33 cellular contexts compared by ENCODE assay signal in the genomic region with DNA sequence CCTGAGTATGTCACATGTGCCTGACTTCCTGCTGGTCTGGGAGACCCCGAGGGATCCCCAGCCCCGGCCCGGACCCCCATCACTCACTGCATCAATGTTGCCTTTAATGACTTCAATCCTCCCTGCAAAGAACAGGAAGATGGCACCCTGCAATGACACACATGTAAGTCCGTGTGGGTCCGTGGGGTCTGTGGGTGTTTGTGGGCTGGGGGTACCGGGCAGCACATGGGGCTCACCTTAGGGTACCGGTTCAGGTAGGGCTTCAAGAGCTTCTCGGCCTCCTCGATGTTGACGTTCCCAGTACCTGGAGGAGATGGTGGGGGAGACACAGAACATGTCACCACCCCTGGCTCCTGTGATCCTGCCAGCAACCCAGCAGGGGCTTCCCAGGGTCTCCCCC. TPM values are rescaled to one million over a fixed set of nuclear protein-coding genes. Genes with fewer than 3 reads are reported as not detected.
"Had no signal": no experiment of that assay in that cellular context is flagged by ENCODE, and none has a peak within 500 bp of the region (broad histone marks: within the 10 kb centered on the region; RNA-seq: fewer than 3 reads in every experiment).

No MANE protein-coding gene starts in this region.

- H3K36me3 ChIP-seq: brain microvascular endothelial cell, esophagus muscularis mucosa, gastrocnemius medialis, heart left ventricle had no signal

- H3K27ac Mint-ChIP-seq: activated CD8-positive, alpha-beta T cell treated with anti-CD3 and anti-CD28 coated beads for 36 hours; activated naive CD8-positive, alpha-beta T cell; activated T-helper 1 cell treated with anti-CD3 and anti-CD28 coated beads, Interleukin-12 subunit alpha, Interleukin-12 subunit beta, Interleukin-2, Interleukin-4 antibody, amounts not matched to agents 30 ng/mL and 10 ng/mL and 1 ng/mL, durations not matched to agents 14 hours and 24 hours and 36 hours; dendritic cell treated with granulocyte-macrophage colony-stimulating factor and Interleukin-4, amounts not matched to agents 40 ng/mL and 50 ng/mL, for 4 days; effector memory CD8-positive, alpha-beta T cell; WTC11 had no signal

- H3K9me3 ChIP-seq: esophagus muscularis mucosa, gastrocnemius medialis, heart left ventricle had no signal

- ATAC-seq: activated CD8-positive, alpha-beta T cell treated with anti-CD3 and anti-CD28 coated beads for 36 hours; effector memory CD8-positive, alpha-beta T cell; foreskin keratinocyte; gastrocnemius medialis; heart left ventricle; WTC11 had no signal

- H3K4me3 Mint-ChIP-seq: activated CD8-positive, alpha-beta T cell treated with anti-CD3 and anti-CD28 coated beads for 36 hours; activated naive CD8-positive, alpha-beta T cell; activated T-helper 1 cell treated with anti-CD3 and anti-CD28 coated beads, Interleukin-12 subunit alpha, Interleukin-12 subunit beta, Interleukin-2, Interleukin-4 antibody, amounts not matched to agents 30 ng/mL and 10 ng/mL and 1 ng/mL, durations not matched to agents 14 hours and 24 hours and 36 hours; central memory CD8-positive, alpha-beta T cell; dendritic cell treated with granulocyte-macrophage colony-stimulating factor and Interleukin-4, amounts not matched to agents 40 ng/mL and 50 ng/mL, for 4 days; effector memory CD8-positive, alpha-beta T cell; WTC11 had no signal

- DNase-seq: activated CD4-positive, alpha-beta T cell treated with anti-CD3 and anti-CD28 coated beads for 1 hour; activated CD4-positive, alpha-beta T cell treated with anti-CD3 and anti-CD28 coated beads for 4 hours; activated CD4-positive, alpha-beta T cell treated with anti-CD3 and anti-CD28 coated beads, Interleukin-2, amount 50 U/mL, for 1 hour; activated CD4-positive, alpha-beta T cell treated with anti-CD3 and anti-CD28 coated beads, Interleukin-2, amount 50 U/mL, for 48 hours; activated CD8-positive, alpha-beta memory T cell treated with anti-CD3 and anti-CD28 coated beads for 24 hours; activated CD8-positive, alpha-beta memory T cell treated with anti-CD3 and anti-CD28 coated beads, Interleukin-2, amount 50 U/mL, for 4 hours; activated CD8-positive, alpha-beta T cell treated with anti-CD3 and anti-CD28 coated beads for 36 hours; activated gamma-delta T cell; activated naive CD4-positive, alpha-beta T cell treated with anti-CD3 and anti-CD28 coated beads, Interleukin-2, amount 50 U/mL, for 16 hours; activated naive CD4-positive, alpha-beta T cell treated with Interleukin-2 at 50 U/mL for 16 hours; activated T-cell treated with anti-CD3 and anti-CD28 coated beads, Interleukin-2, amount 50 U/mL, for 1 hour; activated T-cell treated with anti-CD3 and anti-CD28 coated beads, Interleukin-2, amount 50 U/mL, for 48 hours; amniotic stem cell; anterior cingulate cortex; brain microvascular endothelial cell; dorsolateral prefrontal cortex; effector CD4-positive, alpha-beta T cell; effector memory CD8-positive, alpha-beta T cell; erythroblast; foreskin keratinocyte; gastrocnemius medialis; glutamatergic neuron; heart left ventricle; T-helper 2 cell had no signal

- H3K27ac ChIP-seq: brain microvascular endothelial cell, coronary artery, dorsolateral prefrontal cortex, esophagus muscularis mucosa, foreskin keratinocyte, gastrocnemius medialis, heart left ventricle, VCaP had no signal

- H3K27me3 Mint-ChIP-seq: activated CD8-positive, alpha-beta T cell treated with anti-CD3 and anti-CD28 coated beads for 36 hours; activated naive CD8-positive, alpha-beta T cell; central memory CD8-positive, alpha-beta T cell had no signal

- H3K36me3 Mint-ChIP-seq: activated naive CD8-positive, alpha-beta T cell had no signal

- H3K27me3 ChIP-seq: brain microvascular endothelial cell, dorsolateral prefrontal cortex, foreskin keratinocyte, gastrocnemius medialis, heart left ventricle had no signal

- H3K9me3 Mint-ChIP-seq: activated CD8-positive, alpha-beta T cell treated with anti-CD3 and anti-CD28 coated beads for 36 hours; activated T-helper 1 cell treated with anti-CD3 and anti-CD28 coated beads, Interleukin-12 subunit alpha, Interleukin-12 subunit beta, Interleukin-2, Interleukin-4 antibody, amounts not matched to agents 30 ng/mL and 10 ng/mL and 1 ng/mL, durations not matched to agents 14 hours and 24 hours and 36 hours; central memory CD8-positive, alpha-beta T cell; dendritic cell treated with granulocyte-macrophage colony-stimulating factor and Interleukin-4, amounts not matched to agents 40 ng/mL and 50 ng/mL, for 4 days; effector memory CD8-positive, alpha-beta T cell had no signal

- H3K4me1 ChIP-seq: foreskin keratinocyte had no signal

- H3K4me3 ChIP-seq: coronary artery, dorsolateral prefrontal cortex, esophagus muscularis mucosa, gastrocnemius medialis, heart left ventricle had no signal

RNA-seq across cellular contexts. Expression of a gene that starts 28.1 kb away (rescaled TPM):
- total RNA-seq: activated T-helper 1 cell treated with anti-CD3 and anti-CD28 coated beads, Interleukin-12 subunit alpha, Interleukin-12 subunit beta, Interleukin-2, Interleukin-4 antibody, amounts not matched to agents 30 ng/mL and 10 ng/mL and 1 ng/mL, durations not matched to agents 14 hours and 24 hours and 36 hours; T-helper 1 cell treated with Interleukin-12 subunit alpha and Interleukin-12 subunit beta and Interleukin-4 antibody, amounts not matched to agents 30 ng/mL and 1 ng/mL, for 36 hours had no signal
